23 cellular contexts compared by ENCODE assay signal in genomic region chr3:163605915-163606314, GRCh38.
DNase-seq lines count a peak whose midpoint lies in the region; FAIRE-seq and TF ChIP-seq lines count a peak whose summit lies in the region.
"Had no signal": no experiment of that assay in that cellular context is flagged by ENCODE, and none has a peak within 500 bp of the region (broad histone marks: within the 10 kb centered on the region; RNA-seq: fewer than 3 reads in every experiment).

No MANE protein-coding gene starts in this region.

- H3K27me3 Mint-ChIP-seq in MCF 10A (ENCODE audit: insufficient read depth, unreplicated experiment) (no peaks in the 10 kb centered on the region), Caco-2 (ENCODE audit: insufficient read depth, unreplicated experiment) (no peaks in the 10 kb centered on the region)
- H3K27me3 Mint-ChIP-seq: B cell had no signal

- CTCF ChIA-PET in MCF 10A (lab: Yijun Ruan, JAX) = no interaction called here
- CTCF ChIA-PET in mammary epithelial cell (lab: Charles Lee; ENCODE audit: low non-redundant PET) = no interaction called here
- CTCF ChIA-PET in Caco-2 (lab: Charles Lee) = no interaction called here

- H3K27me3 ChIP-seq in mammary epithelial cell (ENCODE audit: insufficient read depth, low read length) = no peaks in the 10 kb centered on the region
- H3K27me3 ChIP-seq in bronchial epithelial cell (ENCODE audit: control insufficient read depth, insufficient read depth, low read length) = no peaks in the 10 kb centered on the region
- H3K27me3 ChIP-seq in ascending aorta = no peaks in the 10 kb centered on the region
- H3K27me3 ChIP-seq in ovary = no peaks in the 10 kb centered on the region
- no peaks in the 10 kb centered on the region for H3K27me3 ChIP-seq in Caco-2 (replicated peaks; ENCODE audit: control insufficient read depth, insufficient read depth, low read length)
- H3K27me3 ChIP-seq: Peyer's patch had no signal

- H3K4me1 ChIP-seq in mammary epithelial cell (ENCODE audit: insufficient read depth, low read length) (no peaks in the 10 kb centered on the region), ascending aorta (no peaks in the 10 kb centered on the region), ovary (ENCODE audit: insufficient read depth) (no peaks in the 10 kb centered on the region), Caco-2 (no peaks in the 10 kb centered on the region)
- H3K4me1 ChIP-seq: Peyer's patch had no signal

- no TSS peak for BruUV-seq in MCF 10A (replicated peaks; lab: Mats Ljungman, UMichigan)
- BruUV-seq in mammary epithelial cell (replicated peaks; lab: Mats Ljungman, UMichigan) = no TSS peak
- BruUV-seq in Caco-2 (replicated peaks; lab: Mats Ljungman, UMichigan) = no TSS peak

- WGBS in mammary epithelial cell (ENCODE audit: low coverage, missing lambda C conversion rate) = 0% methylated on average over 1 of the region's 1 CpG
- 71 to 91% (median 74%) methylated on average over 1 of the region's 1 CpG for WGBS in ovary, 3 donors

- no peaks in the 10 kb centered on the region for H3K9me3 Mint-ChIP-seq in MCF 10A (ENCODE audit: unreplicated experiment)
- H3K9me3 Mint-ChIP-seq in Caco-2 (ENCODE audit: unreplicated experiment) = no peaks in the 10 kb centered on the region
- H3K9me3 Mint-ChIP-seq: CD14-positive monocyte had no signal

- H3K27ac Mint-ChIP-seq in MCF 10A (ENCODE audit: low read depth, unreplicated experiment) = peak overlapping the region; percentile 74
- H3K27ac Mint-ChIP-seq in Caco-2 (ENCODE audit: unreplicated experiment) = no peak overlapping the region
- H3K27ac Mint-ChIP-seq: B cell, CD14-positive monocyte had no signal

- H3K36me3 ChIP-seq in mammary epithelial cell (ENCODE audit: insufficient read depth, low read length) = no peaks in the 10 kb centered on the region
- H3K36me3 ChIP-seq in bronchial epithelial cell (ENCODE audit: control insufficient read depth, insufficient read depth, low read length) = no peaks in the 10 kb centered on the region
- H3K36me3 ChIP-seq in ascending aorta = no peaks in the 10 kb centered on the region
- no peaks in the 10 kb centered on the region for H3K36me3 ChIP-seq in ovary
- H3K36me3 ChIP-seq in Caco-2 (ENCODE audit: control insufficient read depth, insufficient read depth, low read length) = no peaks in the 10 kb centered on the region
- H3K36me3 ChIP-seq: Peyer's patch had no signal

- H4K20me1 ChIP-seq in mammary epithelial cell (ENCODE audit: insufficient read depth, low read length) = no peaks in the 10 kb centered on the region

- no peaks in the 10 kb centered on the region for H3K79me2 ChIP-seq in mammary epithelial cell (ENCODE audit: insufficient read depth, low read length)

- no peak for TF ChIP-seq CTCF in MCF 10A (IDR thresholded peaks at IDR 0.05; ENCODE audit: unreplicated experiment)
- no peak for TF ChIP-seq CTCF in mammary epithelial cell (conservative IDR thresholded peaks at IDR 0.05 in 1 of 2, IDR thresholded peaks at IDR 0.05 in 1 of 2; ENCODE audit: extremely low read depth in 1 of 2, insufficient read depth in 1 of 2, low read depth in 1 of 2, low read length in 2 of 2)
- no peak for TF ChIP-seq CTCF in bronchial epithelial cell (IDR thresholded peaks at IDR 0.05; ENCODE audit: insufficient read depth, low read length, severe bottlenecking)
- no peak for TF ChIP-seq CTCF in ascending aorta (IDR thresholded peaks at IDR 0.05)
- no peak for TF ChIP-seq CTCF in ovary (IDR thresholded peaks at IDR 0.05)
- TF ChIP-seq CTCF in Caco-2 (IDR thresholded peaks at IDR 0.05; ENCODE audit: insufficient read depth in 1 of 2, low read depth in 1 of 2, low read length in 1 of 2, severe bottlenecking in 1 of 2, unreplicated experiment in 1 of 2) = no peak

- H2AFZ ChIP-seq in mammary epithelial cell (ENCODE audit: low read depth, low read length) = no peak overlapping the region

- POLR2A ChIA-PET in MCF 10A (lab: Yijun Ruan, JAX) (no interaction called here), Caco-2 (lab: Charles Lee) (no interaction called here)

- H3K27ac ChIP-seq in mammary epithelial cell (ENCODE audit: insufficient read depth, low read depth, low read length) (no peak overlapping the region), ascending aorta (no peak overlapping the region), ovary (no peak overlapping the region)
- H3K27ac ChIP-seq: 22Rv1, KMS-11, Peyer's patch had no signal

- TF ChIP-seq POLR2A in ovary (IDR thresholded peaks at IDR 0.05) = no peak

- intact Hi-C loops in MCF 10A (cut with micrococcal nuclease) (no loop called here), mammary epithelial cell (cut with micrococcal nuclease) (no loop called here), ascending aorta (cut with DNase I) (no loop called here), ovary (cut with DNase I) (no loop called here), Caco-2 (cut with micrococcal nuclease; ENCODE audit: unreplicated experiment) (no loop called here)

- FAIRE-seq in bronchial epithelial cell (lab: Jason Lieb, UNC) = no peak
- FAIRE-seq: GM12878 had no signal

- dilution Hi-C loops in mammary epithelial cell (cut with HindIII; ENCODE audit: low sequenced_read_pairs) = no loop called here

- no peak for TF ChIP-seq EP300 in ovary (IDR thresholded peaks at IDR 0.05)

- no peak overlapping the region for H3K4me3 Mint-ChIP-seq in MCF 10A (ENCODE audit: unreplicated experiment)
- H3K4me3 Mint-ChIP-seq in Caco-2 (ENCODE audit: unreplicated experiment) = no peak overlapping the region
- H3K4me3 Mint-ChIP-seq: B cell, CD14-positive monocyte had no signal

- no peak overlapping the region for H3K4me2 ChIP-seq in mammary epithelial cell (ENCODE audit: insufficient read depth, low read depth, low read length)
- H3K4me2 ChIP-seq: KMS-11 had no signal

- H3K9ac ChIP-seq in mammary epithelial cell (ENCODE audit: insufficient read depth, low read length) = no peak overlapping the region
- H3K9ac ChIP-seq: KMS-11 had no signal

- H3K4me1 Mint-ChIP-seq in MCF 10A (ENCODE audit: insufficient read depth, unreplicated experiment) (no peaks in the 10 kb centered on the region), Caco-2 (ENCODE audit: low read depth, unreplicated experiment) (no peaks in the 10 kb centered on the region)
- H3K4me1 Mint-ChIP-seq: B cell, CD14-positive monocyte had no signal

- H3K36me3 Mint-ChIP-seq in MCF 10A (ENCODE audit: insufficient read depth, unreplicated experiment) (peaks cover 3% of the 10 kb centered on the region), Caco-2 (ENCODE audit: insufficient read depth, unreplicated experiment) (no peaks in the 10 kb centered on the region)
- H3K36me3 Mint-ChIP-seq: CD14-positive monocyte had no signal

- H3K4me3 ChIP-seq in mammary epithelial cell (replicated peaks in 1 of 3; ENCODE audit: insufficient read depth in 1 of 3, low read depth in 2 of 3, low read length in 3 of 3) (no peak overlapping the region), bronchial epithelial cell (ENCODE audit: low read depth, low read length) (no peak overlapping the region), ascending aorta (no peak overlapping the region), ovary (no peak overlapping the region), Caco-2 (ENCODE audit: low read depth, low read length) (no peak overlapping the region)
- H3K4me3 ChIP-seq: GM12878, Peyer's patch had no signal

- DNase-seq in MCF 10A (ENCODE audit: unreplicated experiment) (peak; percentile 25), mammary epithelial cell (no peak), RKO (ENCODE audit: low spot score) (peak; percentile 54), bronchial epithelial cell (ENCODE audit: low read depth) (peak; percentile 19), ascending aorta (ENCODE audit: low spot score in 2 of 2) (no peak), ovary (no peak), T-helper 2 cell (no peak), Caco-2 (no peak)
- DNase-seq: DMS79, H7, IMR-90, NCI-H1694 treated with DMSO at 0.1 percent for 48 hours, NCI-H2081 treated with DMSO at 0.1 percent for 48 hours, NCI-H2171 treated with DMSO at 0.1 percent for 48 hours, NCI-H524 treated with DMSO at 0.1 percent for 48 hours, NCI-H82, Peyer's patch, SHP77 had no signal

- in situ Hi-C loops in mammary epithelial cell (cut with MboI; ENCODE audit: low sequenced_read_pairs in 2 of 2) = no loop called here

- H3K9me3 ChIP-seq in mammary epithelial cell (replicated peaks; ENCODE audit: insufficient read depth, low read length) (no peaks in the 10 kb centered on the region), ascending aorta (no peaks in the 10 kb centered on the region), ovary (no peaks in the 10 kb centered on the region), Caco-2 (no peaks in the 10 kb centered on the region)
- H3K9me3 ChIP-seq: Peyer's patch had no signal

Comparison
In these comparisons a context has a peak if more than half of its experiments do, and no peak if none do; other contexts are left out.
1. DNase-seq: peak in MCF 10A (single experiment), RKO (single experiment) and bronchial epithelial cell (single experiment); none in mammary epithelial cell (single experiment), ascending aorta (0 of 2), ovary (0 of 5), T-helper 2 cell (0 of 5) and Caco-2 (0 of 2).